1 cellular context compared by ENCODE assay signal in the genomic region with DNA sequence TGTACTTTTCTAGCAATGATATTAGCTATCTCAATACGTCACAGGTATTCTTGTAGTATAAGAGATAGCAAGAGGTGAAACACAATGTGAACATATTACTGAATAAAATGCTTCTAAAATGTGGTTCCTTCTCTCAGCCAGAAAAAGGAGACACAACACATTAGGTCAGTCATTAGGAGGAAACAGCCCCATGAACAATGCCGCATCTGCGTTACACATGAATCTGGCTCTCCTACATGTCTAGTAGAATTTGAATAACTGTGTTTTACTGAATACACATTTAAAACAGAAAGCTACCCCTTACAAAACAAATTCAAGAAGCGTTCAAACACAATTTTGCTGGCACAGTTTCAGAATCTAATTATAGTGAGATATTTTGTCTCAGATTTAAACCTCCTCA.
TF ChIP-seq lines count a peak whose summit lies in the region.

No MANE protein-coding gene starts in this region.

TF ChIP-seq in SK-N-SH, 30 proteins besides CTCF, POLR2A, EP300 and RAD21 (continued from another document):
- TF ChIP-seq FOXJ3 (CRISPR knock-in tag; IDR thresholded peaks at IDR 0.05) (no peak), SMC3 (IDR thresholded peaks at IDR 0.05; ENCODE audit: low read depth, low read length) (no peak), TEAD4 (IDR thresholded peaks at IDR 0.05; ENCODE audit: borderline replicate concordance, insufficient read depth) (no peak), NRF1 (IDR thresholded peaks at IDR 0.05; ENCODE audit: low read depth, low read length) (no peak), MXI1 (IDR thresholded peaks at IDR 0.05; ENCODE audit: low read depth, low read length) (no peak), TCF12 (IDR thresholded peaks at IDR 0.05) (no peak), GABPA (IDR thresholded peaks at IDR 0.05; ENCODE audit: low read depth) (no peak), MAX (IDR thresholded peaks at IDR 0.05; ENCODE audit: low read depth) (no peak)
- TF ChIP-seq, protein P1, sequence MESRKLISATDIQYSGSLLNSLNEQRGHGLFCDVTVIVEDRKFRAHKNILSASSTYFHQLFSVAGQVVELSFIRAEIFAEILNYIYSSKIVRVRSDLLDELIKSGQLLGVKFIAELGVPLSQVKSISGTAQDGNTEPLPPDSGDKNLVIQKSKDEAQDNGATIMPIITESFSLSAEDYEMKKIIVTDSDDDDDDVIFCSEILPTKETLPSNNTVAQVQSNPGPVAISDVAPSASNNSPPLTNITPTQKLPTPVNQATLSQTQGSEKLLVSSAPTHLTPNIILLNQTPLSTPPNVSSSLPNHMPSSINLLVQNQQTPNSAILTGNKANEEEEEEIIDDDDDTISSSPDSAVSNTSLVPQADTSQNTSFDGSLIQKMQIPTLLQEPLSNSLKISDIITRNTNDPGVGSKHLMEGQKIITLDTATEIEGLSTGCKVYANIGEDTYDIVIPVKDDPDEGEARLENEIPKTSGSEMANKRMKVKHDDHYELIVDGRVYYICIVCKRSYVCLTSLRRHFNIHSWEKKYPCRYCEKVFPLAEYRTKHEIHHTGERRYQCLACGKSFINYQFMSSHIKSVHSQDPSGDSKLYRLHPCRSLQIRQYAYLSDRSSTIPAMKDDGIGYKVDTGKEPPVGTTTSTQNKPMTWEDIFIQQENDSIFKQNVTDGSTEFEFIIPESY (IDR thresholded peaks at IDR 0.05; ENCODE audit: borderline replicate concordance, low read depth): no peak
